1 cellular context compared by ENCODE assay signal in genomic region chr14:58282925-58283593, GRCh38.
TF ChIP-seq lines count a peak whose summit lies in the region.

No MANE protein-coding gene starts in this region.

TF ChIP-seq in SK-N-SH, 30 proteins besides CTCF, POLR2A, EP300 and RAD21 (continued from another document):
- TF ChIP-seq ZBTB33 (IDR thresholded peaks at IDR 0.05; ENCODE audit: borderline replicate concordance, low read depth) (no peak), REST (IDR thresholded peaks at IDR 0.05; ENCODE audit: low read depth, low read length) (no peak), EZH2phosphoT487 (IDR thresholded peaks at IDR 0.05; ENCODE audit: borderline replicate concordance, low read depth) (no peak), TEAD4 (IDR thresholded peaks at IDR 0.05; ENCODE audit: borderline replicate concordance, insufficient read depth) (no peak), SIN3A (IDR thresholded peaks at IDR 0.05; ENCODE audit: borderline replicate concordance, low read depth, low read length) (no peak), IRF3 (IDR thresholded peaks at IDR 0.05; ENCODE audit: low read depth, low read length) (no peak), USF1 (IDR thresholded peaks at IDR 0.05; ENCODE audit: borderline replicate concordance, low read depth) (no peak), YY1 (IDR thresholded peaks at IDR 0.05; ENCODE audit: low read depth) (no peak), USF2 (IDR thresholded peaks at IDR 0.05; ENCODE audit: borderline replicate concordance, low read depth, low read length) (no peak), FOSL2 (IDR thresholded peaks at IDR 0.05; ENCODE audit: borderline replicate concordance, low read depth) (no peak), NRF1 (IDR thresholded peaks at IDR 0.05; ENCODE audit: low read depth, low read length) (no peak), POLR2AphosphoS5 (IDR thresholded peaks at IDR 0.05; ENCODE audit: low read depth, low read length) (no peak), GATA2 (CRISPR knock-in tag; IDR thresholded peaks at IDR 0.05) (no peak), MAX (IDR thresholded peaks at IDR 0.05; ENCODE audit: low read depth) (no peak)
